In the genomic region with DNA sequence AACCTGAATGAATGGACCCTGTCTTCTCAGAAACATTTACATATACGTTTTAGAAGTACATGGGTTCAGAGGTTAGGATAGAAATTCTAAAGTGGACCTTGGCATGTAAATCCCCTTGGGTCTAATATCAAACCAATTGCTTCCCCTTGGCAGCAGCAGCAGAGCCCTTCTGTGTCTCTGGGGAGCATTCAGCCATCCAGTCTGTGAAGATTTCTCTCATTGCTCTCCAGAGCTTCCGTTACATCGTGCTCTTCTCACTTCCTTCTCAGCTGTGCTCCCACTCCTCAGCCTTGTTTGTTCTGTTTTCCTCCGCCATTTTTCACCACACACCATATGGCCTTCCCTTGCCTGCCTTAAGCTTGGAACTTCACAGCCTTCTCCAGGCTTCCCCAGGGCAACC, we compare ENCODE assay signal across 8 cellular contexts.
A peak's percentile ranks its signal among the peaks of the same experiment; 100 is the strongest.
DNase-seq lines count a peak whose midpoint lies in the region; ATAC-seq and TF ChIP-seq lines count a peak whose summit lies in the region.

No MANE protein-coding gene starts in this region.

- POLR2A ChIA-PET in CD4-positive, alpha-beta memory T cell (lab: Charles Lee; ENCODE audit: partially characterized antibody), result no interaction called here

- ATAC-seq in GM19395 (IDR thresholded peaks at IDR 0.05; ENCODE audit: unreplicated experiment) (peak; percentile 47), HG03196 (IDR thresholded peaks at IDR 0.05; ENCODE audit: unreplicated experiment) (peak; percentile 45), SK-N-SH treated with all-trans-retinoic acid at 6 μM for 48 hours (no peak)
- no peak for ATAC-seq in activated T-helper 17 cell treated with anti-CD3 and anti-CD28 coated beads, Interleukin-2, amount 50 U/mL, for 72 hours (replicated peaks)

- H3K4me1 Mint-ChIP-seq in CD4-positive, alpha-beta memory T cell, result peaks cover 28 to 38% (median 32%) of the 10 kb centered on the region in 4 donors
- peaks cover 63% of the 10 kb centered on the region for H3K4me1 Mint-ChIP-seq in activated T-helper 17 cell treated with anti-CD3 and anti-CD28 coated beads, Interleukin-2, amount 50 U/mL, for 72 hours

- no peak for DNase-seq in CD4-positive, alpha-beta memory T cell
- DNase-seq in NCI-H748 treated with DMSO at 0.1 percent for 48 hours (lab: John Stamatoyannopoulos, UW) (no peak), NCI-H128 (lab: John Stamatoyannopoulos, UW; ENCODE audit: unreplicated experiment) (no peak), COLO829 (ENCODE audit: low spot score) (no peak)

- H3K36me3 ChIP-seq in CD4-positive, alpha-beta memory T cell (ENCODE audit: insufficient read depth, low read length), result no peaks in the 10 kb centered on the region

- H3K27ac Mint-ChIP-seq in CD4-positive, alpha-beta memory T cell, result peak overlapping the region in 3 of 7 donors; percentile 23 to 77 (median 38)
- no peak overlapping the region for H3K27ac Mint-ChIP-seq in activated T-helper 17 cell treated with anti-CD3 and anti-CD28 coated beads, Interleukin-2, amount 50 U/mL, for 72 hours

- no peak overlapping the region for H3K27ac ChIP-seq in CD4-positive, alpha-beta memory T cell (ENCODE audit: low read depth, low read length)

- H3K9me3 ChIP-seq in CD4-positive, alpha-beta memory T cell (ENCODE audit: control insufficient read depth in 1 of 2, low read length in 2 of 2), result no peaks in the 10 kb centered on the region

- peaks cover 24% of the 10 kb centered on the region for H3K4me1 ChIP-seq in CD4-positive, alpha-beta memory T cell (ENCODE audit: insufficient read depth, low read length)

- no peaks in the 10 kb centered on the region for H3K27me3 ChIP-seq in CD4-positive, alpha-beta memory T cell (ENCODE audit: insufficient read depth, low read length)

- peak overlapping the region in 7 of 8 donors; percentile 5 to 85 (median 45) for H3K4me3 Mint-ChIP-seq in CD4-positive, alpha-beta memory T cell
- H3K4me3 Mint-ChIP-seq in activated T-helper 17 cell treated with anti-CD3 and anti-CD28 coated beads, Interleukin-2, amount 50 U/mL, for 72 hours, result peak overlapping the region; percentile 67

- H3K27me3 Mint-ChIP-seq in CD4-positive, alpha-beta memory T cell, result no peaks in the 10 kb centered on the region
- H3K27me3 Mint-ChIP-seq in activated T-helper 17 cell treated with anti-CD3 and anti-CD28 coated beads, Interleukin-2, amount 50 U/mL, for 72 hours, result no peaks in the 10 kb centered on the region

- CTCF ChIA-PET in CD4-positive, alpha-beta memory T cell (lab: Charles Lee; ENCODE audit: partially characterized antibody), result interaction anchor here (1.1 kb wide), 1 partner anchor 63 kb away, joined by 4 read pairs; no protein-coding TSS in a partner anchor

- no peaks in the 10 kb centered on the region for H3K9me3 Mint-ChIP-seq in CD4-positive, alpha-beta memory T cell
- no peaks in the 10 kb centered on the region for H3K9me3 Mint-ChIP-seq in activated T-helper 17 cell treated with anti-CD3 and anti-CD28 coated beads, Interleukin-2, amount 50 U/mL, for 72 hours

- intact Hi-C loops in CD4-positive, alpha-beta memory T cell (cut with micrococcal nuclease), result no loop called here

- H3K36me3 Mint-ChIP-seq in CD4-positive, alpha-beta memory T cell, result no peaks in the 10 kb centered on the region
- peaks cover 10% of the 10 kb centered on the region for H3K36me3 Mint-ChIP-seq in activated T-helper 17 cell treated with anti-CD3 and anti-CD28 coated beads, Interleukin-2, amount 50 U/mL, for 72 hours (ENCODE audit: low read depth)

- no peak overlapping the region for H3K4me3 ChIP-seq in CD4-positive, alpha-beta memory T cell (ENCODE audit: low read length in 2 of 2)

TF ChIP-seq in SK-N-SH treated with all-trans-retinoic acid at 6 μM for 48 hours, 23 proteins besides CTCF, POLR2A, EP300 and RAD21:
- TF ChIP-seq ARNTL (CRISPR knock-in tag; IDR thresholded peaks at IDR 0.05; ENCODE audit: borderline replicate concordance, low read depth), result no peak
- no peak for TF ChIP-seq CSDC2 (CRISPR knock-in tag; IDR thresholded peaks at IDR 0.05)
- TF ChIP-seq BACH2 (CRISPR knock-in tag; IDR thresholded peaks at IDR 0.05; ENCODE audit: borderline replicate concordance), result no peak

Comparison
In these comparisons a context has a peak if more than half of its experiments do, and no peak if none do; other contexts are left out.
1. ATAC-seq: peak in GM19395 (single experiment) and HG03196 (single experiment); none in activated T-helper 17 cell treated with anti-CD3 and anti-CD28 coated beads, Interleukin-2, amount 50 U/mL, for 72 hours (single experiment) and SK-N-SH treated with all-trans-retinoic acid at 6 μM for 48 hours (single experiment).